14 cellular contexts compared by ENCODE assay signal in genomic region chrX:8404443-8404842, GRCh38.
A peak's percentile ranks its signal among the peaks of the same experiment; 100 is the strongest.
DNase-seq lines count a peak whose midpoint lies in the region; ATAC-seq and TF ChIP-seq lines count a peak whose summit lies in the region.
"Had no signal": no experiment of that assay in that cellular context is flagged by ENCODE, and none has a peak within 500 bp of the region (broad histone marks: within the 10 kb centered on the region; RNA-seq: fewer than 3 reads in every experiment).

No MANE protein-coding gene starts in this region.

- no peaks in the 10 kb centered on the region for H3K9me3 ChIP-seq in breast epithelium
- H3K9me3 ChIP-seq in lung (ENCODE audit: control insufficient read depth in 2 of 2, insufficient read depth in 1 of 2, low read length in 1 of 2), result no peaks in the 10 kb centered on the region
- H3K9me3 ChIP-seq in tibial artery, result no peaks in the 10 kb centered on the region
- H3K9me3 ChIP-seq: Peyer's patch had no signal

- H3K27ac ChIP-seq in breast epithelium, result no peak overlapping the region
- H3K27ac ChIP-seq in lung (ENCODE audit: low read depth in 1 of 2, low read length in 1 of 2), result no peak overlapping the region
- H3K27ac ChIP-seq in tibial artery, result no peak overlapping the region
- H3K27ac ChIP-seq: Peyer's patch had no signal

- intact Hi-C loops in MCF 10A (cut with micrococcal nuclease), result no loop called here
- intact Hi-C loops in breast epithelium (cut with DNase I; ENCODE audit: low total_unique reads), result no loop called here
- intact Hi-C loops in tibial artery (cut with DNase I; ENCODE audit: low total_unique reads), result no loop called here

- H3K36me3 ChIP-seq in breast epithelium (no peaks in the 10 kb centered on the region), lung (ENCODE audit: control insufficient read depth in 2 of 2, insufficient read depth in 2 of 2, low read length in 2 of 2) (no peaks in the 10 kb centered on the region), tibial artery (no peaks in the 10 kb centered on the region)
- H3K36me3 ChIP-seq: Peyer's patch had no signal

- TF ChIP-seq CTCF in MCF 10A (IDR thresholded peaks at IDR 0.05; ENCODE audit: unreplicated experiment) (no peak), breast epithelium (IDR thresholded peaks at IDR 0.05) (no peak), choroid plexus epithelial cell (conservative IDR thresholded peaks at IDR 0.05; ENCODE audit: low read depth, low read length) (no peak), lung (IDR thresholded peaks at IDR 0.05; ENCODE audit: control extremely low read depth, extremely low read depth) (no peak), tibial artery (IDR thresholded peaks at IDR 0.05) (no peak)

- POLR2A ChIA-PET in MCF 10A (lab: Yijun Ruan, JAX), result interaction anchor here (0.5 to 2.0 kb wide), 5 partner anchors 21 to 1121 kb away, joined by 3 to 11 read pairs (median 5); no protein-coding TSS in a partner anchor

- DNase-seq in MCF 10A (ENCODE audit: unreplicated experiment), result peak; percentile 45
- no peak for DNase-seq in breast epithelium (ENCODE audit: low spot score in 2 of 2)
- DNase-seq in choroid plexus epithelial cell (ENCODE audit: low read depth), result peak; percentile 12
- peak; percentile 36 for DNase-seq in lung (ENCODE audit: low spot score)
- peak; percentile 20 to 62 for DNase-seq in tibial artery
- no peak for DNase-seq in central memory CD4-positive, alpha-beta T cell
- DNase-seq in DMS153 (lab: John Stamatoyannopoulos, UW), result no peak
- no peak for DNase-seq in activated naive CD4-positive, alpha-beta T cell treated with Interleukin-2 at 50 U/mL for 16 hours
- DNase-seq: activated gamma-delta T cell, IMR-90, NCI-H1048, NCI-H446, Peyer's patch had no signal

- H3K4me3 ChIP-seq in breast epithelium (no peak overlapping the region), choroid plexus epithelial cell (ENCODE audit: low read depth, low read length) (no peak overlapping the region), lung (no peak overlapping the region), tibial artery (no peak overlapping the region)
- H3K4me3 ChIP-seq: Peyer's patch had no signal

- no peaks in the 10 kb centered on the region for H3K27me3 ChIP-seq in breast epithelium
- no peaks in the 10 kb centered on the region for H3K27me3 ChIP-seq in lung (ENCODE audit: control insufficient read depth, insufficient read depth)
- no peaks in the 10 kb centered on the region for H3K27me3 ChIP-seq in tibial artery
- H3K27me3 ChIP-seq: Peyer's patch had no signal

- H3K9me3 Mint-ChIP-seq in MCF 10A (ENCODE audit: unreplicated experiment), result peaks cover 14% of the 10 kb centered on the region

- H3K4me1 ChIP-seq in breast epithelium (no peaks in the 10 kb centered on the region), lung (ENCODE audit: control insufficient read depth in 2 of 2, insufficient read depth in 2 of 2, low read length in 2 of 2) (peaks cover 0 to 2% of the 10 kb centered on the region in 2 donors), tibial artery (no peaks in the 10 kb centered on the region)
- H3K4me1 ChIP-seq: Peyer's patch had no signal

- H3K27me3 Mint-ChIP-seq in MCF 10A (ENCODE audit: insufficient read depth, unreplicated experiment), result no peaks in the 10 kb centered on the region

- WGBS in lung, 2 donors, result 41 to 55% methylated on average over 5 of the region's 5 CpGs

- H3K4me3 Mint-ChIP-seq in MCF 10A (ENCODE audit: unreplicated experiment), result peak overlapping the region; percentile 47
- H3K4me3 Mint-ChIP-seq: WTC11 had no signal

- peak overlapping the region; percentile 25 for H3K27ac Mint-ChIP-seq in MCF 10A (ENCODE audit: low read depth, unreplicated experiment)
- H3K27ac Mint-ChIP-seq: WTC11 had no signal

- no peaks in the 10 kb centered on the region for H3K36me3 Mint-ChIP-seq in MCF 10A (ENCODE audit: insufficient read depth, unreplicated experiment)
- H3K36me3 Mint-ChIP-seq: WTC11 had no signal

- ATAC-seq in lung (ENCODE audit: insufficient read depth, low FRiP score), result peak; percentile 46
- ATAC-seq: WTC11 had no signal

- H3K4me1 Mint-ChIP-seq in MCF 10A (ENCODE audit: insufficient read depth, unreplicated experiment), result no peaks in the 10 kb centered on the region

- TF ChIP-seq POLR2A in breast epithelium (IDR thresholded peaks at IDR 0.05), result no peak

- no TSS peak for BruUV-seq in MCF 10A (replicated peaks; lab: Mats Ljungman, UMichigan)

- CTCF ChIA-PET in MCF 10A (lab: Yijun Ruan, JAX), result interaction anchor here (0.6 to 0.7 kb wide), 2 partner anchors 26 to 413 kb away, joined by 4 read pairs; no protein-coding TSS in a partner anchor

Comparison
In these comparisons a context has a peak if more than half of its experiments do, and no peak if none do; other contexts are left out.
1. DNase-seq: peak in MCF 10A (single experiment), choroid plexus epithelial cell (single experiment), lung (single experiment) and tibial artery (2 of 2); none in breast epithelium (0 of 2), central memory CD4-positive, alpha-beta T cell (single experiment), DMS153 (single experiment) and activated naive CD4-positive, alpha-beta T cell treated with Interleukin-2 at 50 U/mL for 16 hours (single experiment).